Comparison of ENCODE assay signal across 11 cellular contexts in the genomic region with DNA sequence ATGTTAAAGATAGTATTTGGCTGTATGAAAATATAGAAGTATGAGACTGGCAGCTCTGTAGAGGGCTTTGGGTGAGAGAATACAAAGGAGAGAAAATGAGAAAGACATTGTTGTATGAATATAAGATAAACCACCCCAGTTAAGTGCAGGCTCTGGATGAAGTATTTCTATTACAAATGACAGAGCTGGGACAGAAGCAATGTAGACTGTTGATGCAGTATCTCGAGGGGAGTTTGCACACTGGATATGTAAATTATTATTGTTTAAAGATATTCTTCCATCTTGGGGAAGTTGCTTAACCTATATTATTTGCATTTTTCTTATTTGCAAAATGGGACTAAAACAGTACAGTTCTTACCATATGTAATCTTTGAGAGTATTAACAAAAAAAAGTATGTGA. TPM values are rescaled to one million over a fixed set of nuclear protein-coding genes. Genes with fewer than 3 reads are reported as not detected.
"Had no signal": no experiment of that assay in that cellular context is flagged by ENCODE, and none has a peak within 500 bp of the region (broad histone marks: within the 10 kb centered on the region; RNA-seq: fewer than 3 reads in every experiment).

No MANE protein-coding gene starts in this region.

- H3K27ac Mint-ChIP-seq: activated naive CD4-positive, alpha-beta T cell treated with anti-CD3 and anti-CD28 coated beads, Interleukin-2, amount 50 U/mL, for 72 hours had no signal

- H3K36me3 Mint-ChIP-seq: activated naive CD4-positive, alpha-beta T cell treated with anti-CD3 and anti-CD28 coated beads, Interleukin-2, amount 50 U/mL, for 72 hours had no signal

- H3K9me3 ChIP-seq: right atrium auricular region, tibial nerve, vagina had no signal

- H3K27ac ChIP-seq: right atrium auricular region, tibial nerve, vagina had no signal

- H3K4me3 ChIP-seq: right atrium auricular region, skin epidermis, tibial nerve, vagina had no signal

- ATAC-seq: activated naive CD4-positive, alpha-beta T cell treated with anti-CD3 and anti-CD28 coated beads, Interleukin-2, amount 50 U/mL, for 72 hours; left ventricle myocardium superior had no signal

- H3K27me3 ChIP-seq: brain microvascular endothelial cell, right atrium auricular region, tibial nerve, vagina had no signal

- H3K36me3 ChIP-seq: brain microvascular endothelial cell, right atrium auricular region, tibial nerve, vagina had no signal

- H3K4me1 ChIP-seq: right atrium auricular region had no signal

- DNase-seq: activated CD4-positive, CD25-positive, alpha-beta regulatory T cell treated with anti-CD3 and anti-CD28 coated beads, Interleukin-2, amount 50 U/mL, for 72 hours; activated effector memory CD4-positive, alpha-beta T cell treated with Interleukin-2 at 50 U/mL for 16 hours; activated T-cell treated with anti-CD3 and anti-CD28 coated beads for 4 hours; brain microvascular endothelial cell; left ventricle myocardium superior had no signal

RNA-seq across cellular contexts. Expression of a gene that starts 31.5 kb away (rescaled TPM):
- total RNA-seq: epithelial cell of proximal tubule had no signal
